ENCODE assay signal across 1 cellular context in the genomic region with DNA sequence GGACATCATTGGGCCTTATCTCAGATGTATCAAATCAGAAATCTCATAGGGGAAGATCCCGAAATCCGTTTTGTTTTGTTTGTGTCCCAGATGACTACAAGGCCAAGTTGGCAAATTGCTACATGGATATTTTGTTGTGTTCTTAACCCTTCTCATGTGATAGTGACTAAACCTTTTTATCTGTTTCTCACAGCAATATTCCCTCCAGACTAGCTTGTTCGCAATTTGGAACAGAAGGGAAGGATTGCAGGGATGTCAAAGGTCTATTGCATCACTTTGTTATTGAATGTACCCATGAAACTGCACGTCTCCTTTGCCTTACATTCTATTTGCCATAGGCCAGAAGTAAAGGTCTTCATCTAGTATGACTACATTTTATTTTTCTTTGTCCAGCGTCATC.
TF ChIP-seq lines count a peak whose summit lies in the region.

No MANE protein-coding gene starts in this region.

TF ChIP-seq in GM23338, 12 proteins besides CTCF, POLR2A, EP300 and RAD21 (continued from another document):
- TF ChIP-seq ETS1 (IDR thresholded peaks at IDR 0.05), result no peak
- TF ChIP-seq ZNF331 (CRISPR knock-in tag; IDR thresholded peaks at IDR 0.05; ENCODE audit: low read depth), result no peak
